ENCODE assay signal across 8 cellular contexts in genomic region chr16:73058616-73059409, GRCh38. TPM values are rescaled to one million over a fixed set of nuclear protein-coding genes. Genes with fewer than 3 reads are reported as not detected.
A peak's percentile ranks its signal among the peaks of the same experiment; 100 is the strongest.
DNase-seq lines count a peak whose midpoint lies in the region; ATAC-seq and TF ChIP-seq lines count a peak whose summit lies in the region.

No MANE protein-coding gene starts in this region.

- peak overlapping the region; percentile 51 for H3K27ac Mint-ChIP-seq in activated CD4-positive, alpha-beta T cell treated with anti-CD3 and anti-CD28 coated beads for 36 hours
- H3K27ac Mint-ChIP-seq in activated naive CD4-positive, alpha-beta T cell treated with anti-CD3 and anti-CD28 coated beads, Interleukin-2, amount 50 U/mL, for 24 hours: no peak overlapping the region

- intact Hi-C loops in activated CD4-positive, alpha-beta T cell treated with anti-CD3 and anti-CD28 coated beads for 36 hours (cut with DNase I, micrococcal nuclease): no loop called here
- intact Hi-C loops in left ventricle myocardium inferior (cut with micrococcal nuclease): loop anchor here (10.0 kb wide), 1 partner anchor 224 kb away; no protein-coding TSS in a partner anchor

- H3K4me1 Mint-ChIP-seq in activated CD4-positive, alpha-beta T cell treated with anti-CD3 and anti-CD28 coated beads for 36 hours: peaks cover 8% of the 10 kb centered on the region
- peaks cover 57% of the 10 kb centered on the region for H3K4me1 Mint-ChIP-seq in activated naive CD4-positive, alpha-beta T cell treated with anti-CD3 and anti-CD28 coated beads, Interleukin-2, amount 50 U/mL, for 24 hours

- CTCF ChIA-PET in activated CD4-positive, alpha-beta T cell treated with anti-CD3 and anti-CD28 coated beads for 36 hours (lab: Charles Lee): interaction anchor here (0.7 kb wide), 1 partner anchor 18 kb away, joined by 3 read pairs; no protein-coding TSS in a partner anchor
- CTCF ChIA-PET in HEK293 (lab: Yijun Ruan, JAX): interaction anchor here (0.6 to 0.8 kb wide), 4 partner anchors 27 to 560 kb away, joined by 3 to 6 read pairs (median 3); no protein-coding TSS in a partner anchor

- H3K4me3 Mint-ChIP-seq in activated CD4-positive, alpha-beta T cell treated with anti-CD3 and anti-CD28 coated beads for 36 hours: peak overlapping the region; percentile 72
- peak overlapping the region; percentile 90 for H3K4me3 Mint-ChIP-seq in activated naive CD4-positive, alpha-beta T cell treated with anti-CD3 and anti-CD28 coated beads, Interleukin-2, amount 50 U/mL, for 24 hours

- peak; percentile 36 for DNase-seq in activated CD4-positive, alpha-beta T cell treated with anti-CD3 and anti-CD28 coated beads for 36 hours
- no peak for DNase-seq in activated CD4-positive, alpha-beta T cell treated with anti-CD3 and anti-CD28 coated beads for 1 hour
- peak; percentile 33 for DNase-seq in NCI-H1694 (lab: John Stamatoyannopoulos, UW)
- DNase-seq in left ventricle myocardium inferior: peak; percentile 39
- peak; percentile 85 for DNase-seq in retina
- DNase-seq in effector CD8-positive, alpha-beta T cell (lab: John Stamatoyannopoulos, UW): no peak

- H3K27ac ChIP-seq in HEK293 (ENCODE audit: extremely low read depth, low read depth, low read length) (peak overlapping the region; percentile 96), left ventricle myocardium inferior (replicated peaks) (peak overlapping the region; percentile 97)

- peaks cover 65% of the 10 kb centered on the region for H3K27me3 Mint-ChIP-seq in activated CD4-positive, alpha-beta T cell treated with anti-CD3 and anti-CD28 coated beads for 36 hours
- H3K27me3 Mint-ChIP-seq in activated naive CD4-positive, alpha-beta T cell treated with anti-CD3 and anti-CD28 coated beads, Interleukin-2, amount 50 U/mL, for 24 hours: peaks cover 41% of the 10 kb centered on the region

- H3K4me3 ChIP-seq in HEK293 (ENCODE audit: low read depth, low read length) (peak overlapping the region; percentile 68), left ventricle myocardium inferior (peak overlapping the region; percentile 89)

- POLR2A ChIA-PET in activated CD4-positive, alpha-beta T cell treated with anti-CD3 and anti-CD28 coated beads for 36 hours (lab: Charles Lee): no interaction called here
- POLR2A ChIA-PET in HEK293 (lab: Yijun Ruan, JAX): interaction anchor here (0.6 to 1.2 kb wide), 4 partner anchors 11 to 119 kb away, joined by 3 to 5 read pairs (median 4); no protein-coding TSS in a partner anchor

- H3K36me3 ChIP-seq in HEK293 (ENCODE audit: control insufficient read depth in 2 of 2, insufficient read depth in 1 of 2, low read length in 2 of 2): no peaks in the 10 kb centered on the region
- no peaks in the 10 kb centered on the region for H3K36me3 ChIP-seq in left ventricle myocardium inferior

- H3K9me3 Mint-ChIP-seq in activated CD4-positive, alpha-beta T cell treated with anti-CD3 and anti-CD28 coated beads for 36 hours (ENCODE audit: low read depth): no peaks in the 10 kb centered on the region
- H3K9me3 Mint-ChIP-seq in activated naive CD4-positive, alpha-beta T cell treated with anti-CD3 and anti-CD28 coated beads, Interleukin-2, amount 50 U/mL, for 24 hours: no peaks in the 10 kb centered on the region

- 0 out of 2 replicates have a peak, but pooled peaks have one; percentile 34 for TF ChIP-seq CTCF in HEK293 (tag by site-specific recombination; IDR thresholded peaks at IDR 0.05)
- no peak for TF ChIP-seq CTCF in left ventricle myocardium inferior (IDR thresholded peaks at IDR 0.05; ENCODE audit: borderline replicate concordance)

- H3K9me3 ChIP-seq in HEK293 (ENCODE audit: control insufficient read depth, insufficient read depth, low read depth, low read length) (no peaks in the 10 kb centered on the region), left ventricle myocardium inferior (replicated peaks) (no peaks in the 10 kb centered on the region)

- H3K27me3 ChIP-seq in left ventricle myocardium inferior (ENCODE audit: low read depth): peaks cover 19% of the 10 kb centered on the region

- H3K4me1 ChIP-seq in HEK293 (ENCODE audit: control insufficient read depth, insufficient read depth, low read length): peaks cover 38% of the 10 kb centered on the region
- H3K4me1 ChIP-seq in left ventricle myocardium inferior: peaks cover 66% of the 10 kb centered on the region

- ATAC-seq in activated CD4-positive, alpha-beta T cell treated with anti-CD3 and anti-CD28 coated beads for 36 hours: peak; percentile 41

- H3K36me3 Mint-ChIP-seq in activated CD4-positive, alpha-beta T cell treated with anti-CD3 and anti-CD28 coated beads for 36 hours (ENCODE audit: low read depth): no peaks in the 10 kb centered on the region
- no peaks in the 10 kb centered on the region for H3K36me3 Mint-ChIP-seq in activated naive CD4-positive, alpha-beta T cell treated with anti-CD3 and anti-CD28 coated beads, Interleukin-2, amount 50 U/mL, for 24 hours

TF ChIP-seq in HEK293, 187 proteins besides CTCF, POLR2A, EP300 and RAD21 (continues in another document):
- peak; percentile 53; the same call in 1 of the 2 replicates for TF ChIP-seq ZBTB21 (tag by site-specific recombination; IDR thresholded peaks at IDR 0.05)
- TF ChIP-seq, protein P1, sequence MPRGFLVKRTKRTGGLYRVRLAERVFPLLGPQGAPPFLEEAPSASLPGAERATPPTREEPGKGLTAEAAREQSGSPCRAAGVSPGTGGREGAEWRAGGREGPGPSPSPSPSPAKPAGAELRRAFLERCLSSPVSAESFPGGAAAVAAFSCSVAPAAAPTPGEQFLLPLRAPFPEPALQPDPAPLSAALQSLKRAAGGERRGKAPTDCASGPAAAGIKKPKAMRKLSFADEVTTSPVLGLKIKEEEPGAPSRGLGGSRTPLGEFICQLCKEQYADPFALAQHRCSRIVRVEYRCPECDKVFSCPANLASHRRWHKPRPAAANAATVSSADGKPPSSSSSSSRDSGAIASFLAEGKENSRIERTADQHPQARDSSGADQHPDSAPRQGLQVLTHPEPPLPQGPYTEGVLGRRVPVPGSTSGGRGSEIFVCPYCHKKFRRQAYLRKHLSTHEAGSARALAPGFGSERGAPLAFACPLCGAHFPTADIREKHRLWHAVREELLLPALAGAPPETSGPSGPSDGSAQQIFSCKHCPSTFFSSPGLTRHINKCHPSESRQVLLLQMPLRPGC (tag by site-specific recombination; IDR thresholded peaks at IDR 0.05): no peak
- no peak for TF ChIP-seq HOXA7 (CRISPR knock-in tag; IDR thresholded peaks at IDR 0.05; ENCODE audit: borderline replicate concordance)
- no peak for TF ChIP-seq ZNF548 (tag by site-specific recombination; IDR thresholded peaks at IDR 0.05)
- no peak for TF ChIP-seq ZNF169 (tag by site-specific recombination; IDR thresholded peaks at IDR 0.05)
- TF ChIP-seq ZNF529 (tag by site-specific recombination; IDR thresholded peaks at IDR 0.05; ENCODE audit: insufficient replicate concordance): no peak
- peak; percentile 85 for TF ChIP-seq ZXDB (tag by site-specific recombination; IDR thresholded peaks at IDR 0.05)
- TF ChIP-seq ZNF837 (tag by site-specific recombination; IDR thresholded peaks at IDR 0.05): no peak
- TF ChIP-seq ZBTB17 (tag by site-specific recombination; IDR thresholded peaks at IDR 0.05): peak; percentile 66; the same call in 1 of the 2 replicates
- TF ChIP-seq ZBTB48 (tag by site-specific recombination; IDR thresholded peaks at IDR 0.05): no peak
- TF ChIP-seq PBX3 (CRISPR knock-in tag; IDR thresholded peaks at IDR 0.05): no peak
- no peak for TF ChIP-seq HOXC10 (CRISPR knock-in tag; IDR thresholded peaks at IDR 0.05)
- no peak for TF ChIP-seq ZSCAN16 (tag by site-specific recombination; IDR thresholded peaks at IDR 0.05)
- TF ChIP-seq KLF16 (tag by site-specific recombination; IDR thresholded peaks at IDR 0.05): no peak; the same call in none of the 2 replicates
- TF ChIP-seq ZNF423 (tag by site-specific recombination; IDR thresholded peaks at IDR 0.05): no peak
- no peak for TF ChIP-seq GLI2 (tag by site-specific recombination; IDR thresholded peaks at IDR 0.05; ENCODE audit: borderline replicate concordance, low read depth)
- no peak for TF ChIP-seq KLF10 (tag by site-specific recombination; IDR thresholded peaks at IDR 0.05)

RNA-seq across cellular contexts. Expression of gene ZFHX3, which starts 10.9 kb away (rescaled TPM):
- total RNA-seq in activated CD4-positive, alpha-beta T cell treated with anti-CD3 and anti-CD28 coated beads for 36 hours: under 1 TPM; 0.27 to 0.37 TPM
- total RNA-seq in left ventricle myocardium inferior: 9.6 TPM

Comparison
In these comparisons a context has a peak if more than half of its experiments do, and no peak if none do; other contexts are left out.
1. DNase-seq: peak in activated CD4-positive, alpha-beta T cell treated with anti-CD3 and anti-CD28 coated beads for 36 hours (single experiment), NCI-H1694 (single experiment), left ventricle myocardium inferior (single experiment) and retina (single experiment); none in activated CD4-positive, alpha-beta T cell treated with anti-CD3 and anti-CD28 coated beads for 1 hour (single experiment) and effector CD8-positive, alpha-beta T cell (single experiment).